In the genomic region with DNA sequence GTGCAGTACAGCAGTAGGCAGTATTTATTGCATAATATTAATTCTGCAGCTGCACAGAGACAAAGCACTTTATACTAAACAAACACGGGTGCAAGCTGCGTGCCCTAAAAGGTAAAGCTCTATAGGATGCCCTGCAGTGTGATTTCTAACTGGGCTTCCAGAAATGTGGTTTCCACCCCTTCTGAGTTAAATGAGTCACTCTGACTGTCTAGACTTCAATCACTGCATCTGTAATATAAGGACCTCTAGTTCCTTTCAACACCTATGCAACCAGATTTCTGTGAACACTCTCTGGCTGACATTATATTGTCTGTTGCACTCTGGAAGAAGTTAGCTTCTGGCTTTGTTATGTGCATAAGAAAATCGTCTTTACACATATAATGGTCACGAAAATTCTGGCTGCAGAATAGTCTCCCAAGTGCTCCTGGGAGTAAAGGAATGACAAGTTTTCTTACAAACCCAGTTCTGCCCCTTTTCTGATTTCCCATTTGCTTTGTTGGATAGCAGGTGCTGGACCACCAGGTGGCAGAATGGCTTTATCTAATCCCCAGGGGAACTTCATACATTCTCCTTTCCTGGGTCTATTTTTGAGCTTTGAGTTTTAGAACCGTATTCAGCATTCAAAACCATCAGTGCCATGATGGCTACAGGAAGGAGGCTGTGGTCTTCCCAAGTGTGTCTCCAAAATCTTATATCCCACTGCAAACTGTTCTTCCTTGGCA, we compare ENCODE assay signal across 1 cellular context.
TF ChIP-seq lines count a peak whose summit lies in the region.

No MANE protein-coding gene starts in this region.

TF ChIP-seq in HCT116, 20 proteins besides CTCF, POLR2A, EP300 and RAD21 (continued from another document):
- TF ChIP-seq REST (IDR thresholded peaks at IDR 0.05; ENCODE audit: low read depth) (no peak), SIN3A (IDR thresholded peaks at IDR 0.05; ENCODE audit: low read depth) (no peak)
